Comparison of ENCODE assay signal across 2 cellular contexts in the genomic region with DNA sequence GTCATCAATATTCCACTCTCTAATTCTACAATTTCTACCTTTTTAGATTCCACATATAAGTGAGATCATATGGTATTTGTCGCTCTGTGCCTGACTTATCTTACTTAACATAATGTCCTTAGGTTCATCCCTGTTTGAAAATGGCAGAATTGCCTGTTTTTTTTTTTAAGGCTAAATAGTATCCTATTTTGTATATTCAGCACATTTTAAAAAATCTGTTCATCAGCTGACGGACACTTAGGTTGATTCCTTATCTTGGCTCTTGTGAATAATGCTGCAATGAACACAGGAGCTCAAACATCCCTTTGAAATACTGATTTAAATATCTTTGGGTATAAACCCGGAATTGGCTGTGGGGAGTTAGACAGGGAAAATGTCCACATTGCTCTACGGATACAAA.
TF ChIP-seq lines count a peak whose summit lies in the region.

No MANE protein-coding gene starts in this region.

TF ChIP-seq in A549, 52 proteins besides CTCF, POLR2A, EP300 and RAD21 (continued from another document):
- TF ChIP-seq, protein P1, sequence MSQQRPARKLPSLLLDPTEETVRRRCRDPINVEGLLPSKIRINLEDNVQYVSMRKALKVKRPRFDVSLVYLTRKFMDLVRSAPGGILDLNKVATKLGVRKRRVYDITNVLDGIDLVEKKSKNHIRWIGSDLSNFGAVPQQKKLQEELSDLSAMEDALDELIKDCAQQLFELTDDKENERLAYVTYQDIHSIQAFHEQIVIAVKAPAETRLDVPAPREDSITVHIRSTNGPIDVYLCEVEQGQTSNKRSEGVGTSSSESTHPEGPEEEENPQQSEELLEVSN (IDR thresholded peaks at IDR 0.05; ENCODE audit: borderline replicate concordance, low read depth): no peak
- no peak for TF ChIP-seq NPAS2 (CRISPR knock-in tag; IDR thresholded peaks at IDR 0.05; ENCODE audit: borderline replicate concordance)

TF ChIP-seq in IMR-90, 13 proteins besides CTCF, POLR2A, EP300 and RAD21 (continued from another document):
- TF ChIP-seq RCOR1 (IDR thresholded peaks at IDR 0.05; ENCODE audit: insufficient replicate concordance, low read length) (no peak), BHLHE40 (IDR thresholded peaks at IDR 0.05; ENCODE audit: low read depth, low read length) (no peak)
